Comparison of ENCODE assay signal across 19 cellular contexts in the genomic region with DNA sequence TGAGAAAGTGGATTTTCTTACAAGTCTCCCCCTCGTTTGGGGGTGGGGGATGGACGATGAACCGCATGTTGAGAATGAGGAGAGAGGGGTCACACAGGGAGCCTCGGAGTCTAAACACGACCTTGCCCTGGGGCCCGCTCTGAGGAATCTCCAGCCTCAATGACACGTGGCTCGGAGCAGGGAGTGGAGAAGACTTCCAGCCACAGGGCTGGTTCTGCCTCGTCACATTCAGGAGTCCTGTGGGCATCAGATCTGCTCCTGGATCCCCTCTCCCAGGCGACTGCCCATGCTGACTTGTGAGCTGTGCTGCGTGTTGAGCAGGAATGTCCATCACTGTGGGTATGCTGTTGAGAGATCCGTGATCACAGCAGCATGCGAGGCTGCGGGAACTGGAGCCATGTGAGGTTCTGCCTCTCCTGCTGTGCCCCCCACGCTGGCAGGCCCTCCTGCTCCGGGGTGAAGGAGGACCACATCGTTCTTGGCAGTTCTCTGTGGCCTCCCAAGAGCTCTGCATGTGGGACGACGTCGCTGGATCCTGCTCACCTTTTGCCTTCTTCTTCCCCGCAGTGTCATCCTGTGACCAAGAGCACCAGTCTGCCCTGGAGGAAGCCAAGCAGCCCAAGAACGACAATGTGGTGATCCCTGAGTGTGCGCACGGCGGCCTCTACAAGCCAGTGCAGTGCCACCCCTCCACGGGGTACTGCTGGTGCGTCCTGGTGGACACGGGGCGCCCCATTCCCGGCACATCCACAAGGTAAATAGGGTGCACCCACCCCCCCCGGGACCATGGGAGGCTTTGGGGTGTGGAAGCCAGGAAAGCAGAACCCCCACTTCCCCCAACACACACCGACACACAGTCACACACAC.
DNase-seq lines count a peak whose midpoint lies in the region; ATAC-seq and TF ChIP-seq lines count a peak whose summit lies in the region.
"Had no signal": no experiment of that assay in that cellular context is flagged by ENCODE, and none has a peak within 500 bp of the region (broad histone marks: within the 10 kb centered on the region; RNA-seq: fewer than 3 reads in every experiment).

No MANE protein-coding gene starts in this region.

- no peak overlapping the region for H3K4me3 Mint-ChIP-seq in stimulated activated effector memory CD8-positive, alpha-beta T cell treated with anti-CD3 and anti-CD28 coated beads, Interleukin-12 subunit alpha, Interleukin-12 subunit beta, amount 100 ng/mL, for 72 hours
- H3K4me3 Mint-ChIP-seq in activated naive CD4-positive, alpha-beta T cell treated with anti-CD3 and anti-CD28 coated beads for 36 hours, result no peak overlapping the region
- H3K4me3 Mint-ChIP-seq: CD4-positive, alpha-beta memory T cell; GM23338; HFFc6; IgD-negative memory B cell had no signal

- CTCF ChIA-PET in activated naive CD4-positive, alpha-beta T cell treated with anti-CD3 and anti-CD28 coated beads for 36 hours (lab: Charles Lee), result no interaction called here

- peak overlapping the region; percentile 12 for H3K27ac Mint-ChIP-seq in stimulated activated effector memory CD8-positive, alpha-beta T cell treated with anti-CD3 and anti-CD28 coated beads, Interleukin-12 subunit alpha, Interleukin-12 subunit beta, amount 100 ng/mL, for 72 hours
- no peak overlapping the region for H3K27ac Mint-ChIP-seq in activated naive CD4-positive, alpha-beta T cell treated with anti-CD3 and anti-CD28 coated beads for 36 hours
- H3K27ac Mint-ChIP-seq: CD4-positive, alpha-beta memory T cell; GM23338; HFFc6; IgD-negative memory B cell had no signal

- H3K9me3 ChIP-seq in upper lobe of right lung, result no peaks in the 10 kb centered on the region
- H3K9me3 ChIP-seq: A549, BE2C, HAP-1 had no signal

- no peak for TF ChIP-seq CTCF in coronary artery (IDR thresholded peaks at IDR 0.05)
- no peak for TF ChIP-seq CTCF in upper lobe of right lung (IDR thresholded peaks at IDR 0.05)

- DNase-seq in coronary artery (ENCODE audit: low spot score), result peak; percentile 54
- DNase-seq in mesenteric fat pad (ENCODE audit: low spot score), result peak; percentile 80
- no peak for DNase-seq in stimulated activated effector memory CD8-positive, alpha-beta T cell treated with anti-CD3 and anti-CD28 coated beads, Interleukin-12 subunit alpha, Interleukin-12 subunit beta, amount 100 ng/mL, for 72 hours (ENCODE audit: low spot score in 2 of 2)
- no peak for DNase-seq in upper lobe of right lung
- DNase-seq in DMS53 treated with DMSO at 0.1 percent for 48 hours (lab: John Stamatoyannopoulos, UW; ENCODE audit: unreplicated experiment), result no peak
- no peak for DNase-seq in SIG-M5 treated with dmso at 0.1 percent for 504 hours (lab: John Stamatoyannopoulos, UW; ENCODE audit: unreplicated experiment)
- DNase-seq in activated naive CD4-positive, alpha-beta T cell treated with anti-CD3 and anti-CD28 coated beads for 36 hours, result no peak
- no peak for DNase-seq in NCI-H1092 (lab: John Stamatoyannopoulos, UW)
- DNase-seq: BE2C; CD4-positive, alpha-beta memory T cell; DMS153; DND-41; GDM1; HFFc6 had no signal

- no peaks in the 10 kb centered on the region for H3K27me3 ChIP-seq in upper lobe of right lung
- H3K27me3 ChIP-seq: BE2C had no signal

- H3K9me3 Mint-ChIP-seq in stimulated activated effector memory CD8-positive, alpha-beta T cell treated with anti-CD3 and anti-CD28 coated beads, Interleukin-12 subunit alpha, Interleukin-12 subunit beta, amount 100 ng/mL, for 72 hours, result peaks cover 10% of the 10 kb centered on the region
- H3K9me3 Mint-ChIP-seq in activated naive CD4-positive, alpha-beta T cell treated with anti-CD3 and anti-CD28 coated beads for 36 hours, result no peaks in the 10 kb centered on the region
- H3K9me3 Mint-ChIP-seq: GM23338, IgD-negative memory B cell had no signal

- no peaks in the 10 kb centered on the region for H3K36me3 ChIP-seq in upper lobe of right lung
- H3K36me3 ChIP-seq: BE2C, HAP-1 had no signal

- H3K4me3 ChIP-seq in coronary artery, result no peak overlapping the region
- H3K4me3 ChIP-seq in upper lobe of right lung, result no peak overlapping the region
- H3K4me3 ChIP-seq: A549, GM23338, HAP-1 had no signal

- peaks cover 7% of the 10 kb centered on the region for H3K36me3 Mint-ChIP-seq in stimulated activated effector memory CD8-positive, alpha-beta T cell treated with anti-CD3 and anti-CD28 coated beads, Interleukin-12 subunit alpha, Interleukin-12 subunit beta, amount 100 ng/mL, for 72 hours
- no peaks in the 10 kb centered on the region for H3K36me3 Mint-ChIP-seq in activated naive CD4-positive, alpha-beta T cell treated with anti-CD3 and anti-CD28 coated beads for 36 hours (ENCODE audit: low read depth)
- H3K36me3 Mint-ChIP-seq: CD4-positive, alpha-beta memory T cell; IgD-negative memory B cell had no signal

- H3K27ac ChIP-seq in coronary artery, result no peak overlapping the region
- H3K27ac ChIP-seq in upper lobe of right lung, result no peak overlapping the region
- H3K27ac ChIP-seq: A549, C4-2B had no signal

- H3K4me1 ChIP-seq in upper lobe of right lung, result no peaks in the 10 kb centered on the region
- H3K4me1 ChIP-seq: A549, BE2C, HAP-1 had no signal

- peaks cover 9% of the 10 kb centered on the region for H3K27me3 Mint-ChIP-seq in activated naive CD4-positive, alpha-beta T cell treated with anti-CD3 and anti-CD28 coated beads for 36 hours (ENCODE audit: low read depth)
- H3K27me3 Mint-ChIP-seq: IgD-negative memory B cell had no signal

- no peak for ATAC-seq in stimulated activated effector memory CD8-positive, alpha-beta T cell treated with anti-CD3 and anti-CD28 coated beads, Interleukin-12 subunit alpha, Interleukin-12 subunit beta, amount 100 ng/mL, for 72 hours
- peak; percentile 21 for ATAC-seq in upper lobe of right lung
- ATAC-seq: A549 had no signal

- intact Hi-C loops in upper lobe of right lung (cut with DNase I), result no loop called here
- intact Hi-C loops in activated naive CD4-positive, alpha-beta T cell treated with anti-CD3 and anti-CD28 coated beads for 36 hours (cut with micrococcal nuclease), result no loop called here

- no peaks in the 10 kb centered on the region for H3K4me1 Mint-ChIP-seq in stimulated activated effector memory CD8-positive, alpha-beta T cell treated with anti-CD3 and anti-CD28 coated beads, Interleukin-12 subunit alpha, Interleukin-12 subunit beta, amount 100 ng/mL, for 72 hours
- H3K4me1 Mint-ChIP-seq in activated naive CD4-positive, alpha-beta T cell treated with anti-CD3 and anti-CD28 coated beads for 36 hours (ENCODE audit: low read depth), result no peaks in the 10 kb centered on the region
- H3K4me1 Mint-ChIP-seq: CD4-positive, alpha-beta memory T cell; IgD-negative memory B cell had no signal

Comparison
In these comparisons a context has a peak if more than half of its experiments do, and no peak if none do; other contexts are left out.
1. DNase-seq: peak in coronary artery (single experiment) and mesenteric fat pad (single experiment); none in stimulated activated effector memory CD8-positive, alpha-beta T cell treated with anti-CD3 and anti-CD28 coated beads, Interleukin-12 subunit alpha, Interleukin-12 subunit beta, amount 100 ng/mL, for 72 hours (0 of 2), upper lobe of right lung (single experiment), DMS53 treated with DMSO at 0.1 percent for 48 hours (single experiment), SIG-M5 treated with dmso at 0.1 percent for 504 hours (single experiment), activated naive CD4-positive, alpha-beta T cell treated with anti-CD3 and anti-CD28 coated beads for 36 hours (single experiment) and NCI-H1092 (single experiment).